Comparison of ENCODE assay signal across 23 cellular contexts in genomic region chr9:90420211-90420610, GRCh38.
A peak's percentile ranks its signal among the peaks of the same experiment; 100 is the strongest.
DNase-seq lines count a peak whose midpoint lies in the region; TF ChIP-seq lines count a peak whose summit lies in the region.
"Had no signal": no experiment of that assay in that cellular context is flagged by ENCODE, and none has a peak within 500 bp of the region (broad histone marks: within the 10 kb centered on the region; RNA-seq: fewer than 3 reads in every experiment).

No MANE protein-coding gene starts in this region.

- DNase-seq in DMS79 (lab: John Stamatoyannopoulos, UW), result peak; percentile 32
- DNase-seq in NCI-H2029 treated with DMSO at 0.1 percent for 48 hours (lab: John Stamatoyannopoulos, UW), result peak; percentile 43
- DNase-seq in chondrocyte (ENCODE audit: low spot score), result no peak
- no peak for DNase-seq in Calu3
- DNase-seq in activated naive CD4-positive, alpha-beta T cell treated with anti-CD3 and anti-CD28 coated beads, Interleukin-2, amount 50 U/mL, for 16 hours, result no peak
- no peak for DNase-seq in erythroblast (lab: John Stamatoyannopoulos, UW)
- DNase-seq: ACHN; Caco-2; CD4-positive, alpha-beta memory T cell; EL; GF-D8; IMR-90; MV-4-11; NCI-H226; NCI-H524 treated with DMSO at 0.1 percent for 48 hours; PC-9; SHP77 treated with DMSO at 0.1 percent for 48 hours; SW 1271 had no signal

- H3K27ac Mint-ChIP-seq in chondrocyte (ENCODE audit: unreplicated experiment) (peak overlapping the region; percentile 70), Calu3 (ENCODE audit: unreplicated experiment) (no peak overlapping the region)
- H3K27ac Mint-ChIP-seq: CD4-positive, alpha-beta memory T cell had no signal

- H3K4me3 ChIP-seq in parathyroid adenoma (ENCODE audit: low read depth, low read length), result no peak overlapping the region
- H3K4me3 ChIP-seq: BLaER1, PC-9, SK-N-MC had no signal

- no peak overlapping the region for H3K27ac ChIP-seq in parathyroid adenoma
- H3K27ac ChIP-seq: BLaER1, KMS-11, PC-9, RWPE1, SK-N-MC had no signal

- H3K9me3 Mint-ChIP-seq in chondrocyte (ENCODE audit: low read depth) (no peaks in the 10 kb centered on the region), Calu3 (ENCODE audit: low read depth, unreplicated experiment) (no peaks in the 10 kb centered on the region)
- H3K9me3 Mint-ChIP-seq: CD4-positive, alpha-beta memory T cell had no signal

- H3K9me3 ChIP-seq in parathyroid adenoma (ENCODE audit: control insufficient read depth, low read length), result no peaks in the 10 kb centered on the region
- H3K9me3 ChIP-seq: BLaER1, Caco-2 had no signal

- TF ChIP-seq POLR2A in erythroblast (IDR thresholded peaks at IDR 0.05; ENCODE audit: low read length), result no peak

- no peak overlapping the region for H3K4me2 ChIP-seq in parathyroid adenoma (ENCODE audit: low read length)
- H3K4me2 ChIP-seq: BLaER1, KMS-11, PC-9 had no signal

- no peaks in the 10 kb centered on the region for H3K79me2 ChIP-seq in parathyroid adenoma

- H2AFZ ChIP-seq in parathyroid adenoma, result peak overlapping the region; percentile 69
- H2AFZ ChIP-seq: PC-9 had no signal

- CTCF ChIA-PET in Calu3 (lab: Charles Lee), result no interaction called here

- no peaks in the 10 kb centered on the region for H3K4me1 ChIP-seq in parathyroid adenoma
- H3K4me1 ChIP-seq: BLaER1 had no signal

- TF ChIP-seq CTCF in chondrocyte (IDR thresholded peaks at IDR 0.05), result no peak
- no peak for TF ChIP-seq CTCF in parathyroid adenoma (IDR thresholded peaks at IDR 0.05)
- no peak for TF ChIP-seq CTCF in Calu3 (IDR thresholded peaks at IDR 0.05; ENCODE audit: unreplicated experiment)

- intact Hi-C loops in Calu3 (cut with micrococcal nuclease; ENCODE audit: unreplicated experiment), result no loop called here

- H3K36me3 Mint-ChIP-seq in chondrocyte (ENCODE audit: low read depth), result no peaks in the 10 kb centered on the region
- no peaks in the 10 kb centered on the region for H3K36me3 Mint-ChIP-seq in Calu3 (ENCODE audit: insufficient read depth, unreplicated experiment)
- H3K36me3 Mint-ChIP-seq: CD4-positive, alpha-beta memory T cell had no signal

- no peaks in the 10 kb centered on the region for H3K27me3 Mint-ChIP-seq in chondrocyte (ENCODE audit: low read depth)
- no peaks in the 10 kb centered on the region for H3K27me3 Mint-ChIP-seq in Calu3 (ENCODE audit: unreplicated experiment)

- no peaks in the 10 kb centered on the region for H3K36me3 ChIP-seq in parathyroid adenoma (ENCODE audit: control insufficient read depth, insufficient read depth, low read length)
- H3K36me3 ChIP-seq: BLaER1 had no signal

- BruUV-seq in Calu3 (replicated peaks; lab: Mats Ljungman, UMichigan), result no TSS peak

- H3K4me1 Mint-ChIP-seq in chondrocyte (ENCODE audit: low read depth), result peaks cover 58% of the 10 kb centered on the region
- H3K4me1 Mint-ChIP-seq in Calu3 (ENCODE audit: low read depth, unreplicated experiment), result peaks cover 16% of the 10 kb centered on the region
- H3K4me1 Mint-ChIP-seq: CD4-positive, alpha-beta memory T cell had no signal

- H3K27me3 ChIP-seq in parathyroid adenoma (ENCODE audit: control insufficient read depth, insufficient read depth, low read length), result no peaks in the 10 kb centered on the region
- H3K27me3 ChIP-seq: BLaER1 had no signal

- no peak overlapping the region for H3K9ac ChIP-seq in parathyroid adenoma
- H3K9ac ChIP-seq: BLaER1, KMS-11 had no signal

- no peak overlapping the region for H3K4me3 Mint-ChIP-seq in chondrocyte (ENCODE audit: unreplicated experiment)
- H3K4me3 Mint-ChIP-seq in Calu3 (ENCODE audit: low read depth, unreplicated experiment), result no peak overlapping the region
- H3K4me3 Mint-ChIP-seq: CD4-positive, alpha-beta memory T cell had no signal

Comparison
In these comparisons a context has a peak if more than half of its experiments do, and no peak if none do; other contexts are left out.
1. DNase-seq: peak in DMS79 (single experiment) and NCI-H2029 treated with DMSO at 0.1 percent for 48 hours (single experiment); none in chondrocyte (single experiment), Calu3 (single experiment), activated naive CD4-positive, alpha-beta T cell treated with anti-CD3 and anti-CD28 coated beads, Interleukin-2, amount 50 U/mL, for 16 hours (single experiment) and erythroblast (0 of 2).